Comparison of ENCODE assay signal across 7 cellular contexts in genomic region chr5:55994502-55994997, GRCh38. TPM values are rescaled to one million over a fixed set of nuclear protein-coding genes. Genes with fewer than 3 reads are reported as not detected.
DNase-seq lines count a peak whose midpoint lies in the region; ATAC-seq and TF ChIP-seq lines count a peak whose summit lies in the region.

IL6ST (minus strand) TSS chr5:55994963; CDS start chr5:55976278, 18,685 bp downstream.

- H3K4me1 Mint-ChIP-seq in activated T-cell treated with anti-CD3 and anti-CD28 coated beads, Interleukin-2, amount 50 U/mL, for 72 hours (ENCODE audit: low read depth): peaks cover 70% of the 10 kb centered on the region
- peaks cover 41% of the 10 kb centered on the region for H3K4me1 Mint-ChIP-seq in nephron

- peaks cover 6 to 24% of the 10 kb centered on the region in 2 donors for H3K36me3 Mint-ChIP-seq in activated T-cell treated with anti-CD3 and anti-CD28 coated beads, Interleukin-2, amount 50 U/mL, for 72 hours (ENCODE audit: insufficient read depth in 2 of 2)
- peaks cover 10% of the 10 kb centered on the region for H3K36me3 Mint-ChIP-seq in nephron (ENCODE audit: low read depth)

- peak within 1 kb of the TSS; percentile 88 to 98 for H3K4me3 Mint-ChIP-seq in activated T-cell treated with anti-CD3 and anti-CD28 coated beads, Interleukin-2, amount 50 U/mL, for 72 hours
- peak within 1 kb of the TSS; percentile 95 to 98 (median 96) for H3K4me3 Mint-ChIP-seq in nephron

- no peak for TF ChIP-seq RAD21 in Ishikawa (IDR thresholded peaks at IDR 0.05; ENCODE audit: low read depth)

- H3K4me3 ChIP-seq in GM12875 (ENCODE audit: low read depth, low read length) (peak within 1 kb of the TSS; percentile 95), fibroblast of pulmonary artery (replicated peaks; ENCODE audit: low read depth, low read length) (peak within 1 kb of the TSS; percentile 94)

- peak within 1 kb of the TSS; percentile 100 for H3K27ac Mint-ChIP-seq in activated T-cell treated with anti-CD3 and anti-CD28 coated beads, Interleukin-2, amount 50 U/mL, for 72 hours
- H3K27ac Mint-ChIP-seq in nephron: peak within 1 kb of the TSS; percentile 85 to 99 (median 97)

- no peaks in the 10 kb centered on the region for H3K9me3 Mint-ChIP-seq in activated T-cell treated with anti-CD3 and anti-CD28 coated beads, Interleukin-2, amount 50 U/mL, for 72 hours
- H3K9me3 Mint-ChIP-seq in nephron: no peaks in the 10 kb centered on the region

- peak in 1 of 2 donors; percentile 44 for DNase-seq in activated T-cell treated with anti-CD3 and anti-CD28 coated beads, Interleukin-2, amount 50 U/mL, for 72 hours
- DNase-seq in fibroblast of pulmonary artery (ENCODE audit: low read depth) (peak; percentile 95), NCI-H2196 (lab: John Stamatoyannopoulos, UW; ENCODE audit: unreplicated experiment) (no peak)

- TF ChIP-seq CTCF in GM12875 (IDR thresholded peaks at IDR 0.05; ENCODE audit: borderline replicate concordance, insufficient read depth, low read depth, low read length) (no peak), fibroblast of pulmonary artery (IDR thresholded peaks at IDR 0.05; ENCODE audit: low read length, missing control alignments) (no peak), nephron (IDR thresholded peaks at IDR 0.05; ENCODE audit: unreplicated experiment in 3 of 3) (no peak)

- TF ChIP-seq EP300 in Ishikawa (IDR thresholded peaks at IDR 0.05; ENCODE audit: borderline replicate concordance): no peak

- H3K27me3 Mint-ChIP-seq in activated T-cell treated with anti-CD3 and anti-CD28 coated beads, Interleukin-2, amount 50 U/mL, for 72 hours (ENCODE audit: low read depth): no peaks in the 10 kb centered on the region
- H3K27me3 Mint-ChIP-seq in nephron (ENCODE audit: low read depth): no peaks in the 10 kb centered on the region

- ATAC-seq in GM21619 (IDR thresholded peaks at IDR 0.05; ENCODE audit: unreplicated experiment): peak; percentile 35
- ATAC-seq in activated T-cell treated with anti-CD3 and anti-CD28 coated beads, Interleukin-2, amount 50 U/mL, for 72 hours (replicated peaks in 1 of 2): peak; percentile 7 to 11

TF ChIP-seq in Ishikawa, 13 proteins besides CTCF, POLR2A, EP300 and RAD21:
- TF ChIP-seq NFIC (IDR thresholded peaks at IDR 0.05) (peak; percentile 13; the same call in 1 of the 2 replicates), TEAD4 (IDR thresholded peaks at IDR 0.05) (0 out of 2 replicates have a peak, but pooled peaks have one; percentile 23), TCF12 (IDR thresholded peaks at IDR 0.05; ENCODE audit: low read depth) (no peak)

RNA-seq across cellular contexts. Expression of gene IL6ST, which starts in this region (rescaled TPM):
- total RNA-seq in activated T-cell treated with anti-CD3 and anti-CD28 coated beads, Interleukin-2, amount 50 U/mL, for 72 hours: 10 to 100 TPM; 50.0 to 53.8 TPM
